Comparison of ENCODE assay signal across 21 cellular contexts in genomic region chr5:14825977-14826376, GRCh38.
"Had no signal": no experiment of that assay in that cellular context is flagged by ENCODE, and none has a peak within 500 bp of the region (broad histone marks: within the 10 kb centered on the region; RNA-seq: fewer than 3 reads in every experiment).

No MANE protein-coding gene starts in this region.

- H3K9me3 ChIP-seq: left lung, lower lobe of right lung, psoas muscle, spleen, testis, tibial artery had no signal

- DNase-seq: dermis blood vessel endothelial cell; effector memory CD4-positive, alpha-beta T cell; left cardiac atrium; left lung; lower lobe of right lung; naive thymus-derived CD8-positive, alpha-beta T cell; nephron progenitor cell; nucleus accumbens; psoas muscle; right cardiac atrium; spleen; stimulated activated CD4-positive, alpha-beta T cell treated with anti-CD3 and anti-CD28 coated beads, Interleukin-4, amount 100 ng/mL, for 4 hours; stimulated activated naive CD8-positive, alpha-beta T cell treated with anti-CD3 and anti-CD28 coated beads, Interleukin-15, Interleukin-2, amounts not matched to agents 100 U/mL and 50 U/mL, for 24 hours; substantia nigra; testis; tibial artery had no signal

- H3K36me3 ChIP-seq: left lung, lower lobe of right lung, tibial artery had no signal

- H3K27ac ChIP-seq: coronary artery, left lung, lower lobe of right lung, spleen, testis had no signal

- H3K4me1 ChIP-seq: left lung, lower lobe of right lung, testis had no signal

- H3K27me3 ChIP-seq: left lung, spleen, testis, tibial artery had no signal

- H3K4me3 ChIP-seq: coronary artery, left lung, lower lobe of right lung, psoas muscle, skin epidermis, spleen, testis, tibial artery had no signal

- ATAC-seq: left cardiac atrium; left lung; lower lobe of right lung; naive thymus-derived CD8-positive, alpha-beta T cell; psoas muscle; right cardiac atrium; stimulated activated memory B cell treated with anti-CD40 and anti-IgM and Interleukin-4, amounts not matched to agents 10 μg/mL and 1 μg/mL and 100 μg/mL, for 72 hours; stimulated activated naive CD8-positive, alpha-beta T cell treated with anti-CD3 and anti-CD28 coated beads, Interleukin-15, Interleukin-2, amounts not matched to agents 100 U/mL and 50 U/mL, for 24 hours had no signal

- FAIRE-seq: endometrium, frontal cortex had no signal
